ENCODE assay signal across 12 cellular contexts in genomic region chr15:57554063-57554820, GRCh38. TPM values are rescaled to one million over a fixed set of nuclear protein-coding genes. Genes with fewer than 3 reads are reported as not detected.
DNase-seq lines count a peak whose midpoint lies in the region; ATAC-seq and TF ChIP-seq lines count a peak whose summit lies in the region.
"Had no signal": no experiment of that assay in that cellular context is flagged by ENCODE, and none has a peak within 500 bp of the region (broad histone marks: within the 10 kb centered on the region; RNA-seq: fewer than 3 reads in every experiment).

No MANE protein-coding gene starts in this region.

- no peak overlapping the region for H3K9ac ChIP-seq in IMR-90 (ENCODE audit: low read depth, low read length)

- no peak for TF ChIP-seq POLR2A in IMR-90 (IDR thresholded peaks at IDR 0.05; ENCODE audit: low read depth, low read length)

- TF ChIP-seq CTCF in IMR-90 (conservative IDR thresholded peaks at IDR 0.05; ENCODE audit: low read depth, low read length) (no peak), RWPE2 (IDR thresholded peaks at IDR 0.05; ENCODE audit: poor library complexity, severe bottlenecking) (no peak), glutamatergic neuron (IDR thresholded peaks at IDR 0.05; ENCODE audit: partially characterized antibody, unreplicated experiment) (no peak), retinal pigment epithelial cell (conservative IDR thresholded peaks at IDR 0.05; ENCODE audit: low read depth, low read length) (no peak)
- TF ChIP-seq CTCF in CD8-positive, alpha-beta T cell (IDR thresholded peaks at IDR 0.05) = no peak

- peaks cover 5% of the 10 kb centered on the region for H3K27me3 Mint-ChIP-seq in glutamatergic neuron (ENCODE audit: unreplicated experiment)
- H3K27me3 Mint-ChIP-seq in CD8-positive, alpha-beta T cell (ENCODE audit: low read depth) = no peaks in the 10 kb centered on the region

- no peak overlapping the region for H2BK5ac ChIP-seq in IMR-90 (ENCODE audit: low read depth, low read length, poor library complexity, severe bottlenecking)

- WGBS in IMR-90 (ENCODE audit: extremely low coverage in 2 of 2, insufficient read length in 1 of 2), 2 experiments = no CpG with 5 or more reads among the region's 10 CpGs

- intact Hi-C loops in IMR-90 (cut with micrococcal nuclease) = no loop called here
- intact Hi-C loops in CD8-positive, alpha-beta T cell (cut with DNase I, micrococcal nuclease) = no loop called here

- H3K27ac Mint-ChIP-seq in glutamatergic neuron (ENCODE audit: unreplicated experiment) = peak overlapping the region; percentile 87
- H3K27ac Mint-ChIP-seq in CD8-positive, alpha-beta T cell = no peak overlapping the region

- no peak for ATAC-seq in IMR-90 (ENCODE audit: low read depth)
- ATAC-seq in RWPE2 (ENCODE audit: low read depth) = peak; percentile 74
- ATAC-seq in HG03280 (IDR thresholded peaks at IDR 0.05; ENCODE audit: unreplicated experiment) = no peak
- ATAC-seq in CD8-positive, alpha-beta T cell = no peak
- ATAC-seq: K562, left colon had no signal

- H3K56ac ChIP-seq in IMR-90 (ENCODE audit: extremely low read depth, insufficient read depth, low read length) = no peak overlapping the region

- peak overlapping the region; percentile 17 for H3K4me3 Mint-ChIP-seq in glutamatergic neuron (ENCODE audit: unreplicated experiment)
- no peak overlapping the region for H3K4me3 Mint-ChIP-seq in CD8-positive, alpha-beta T cell

- H3K27ac ChIP-seq in IMR-90 (ENCODE audit: insufficient read depth, low read length) = no peak overlapping the region
- peak overlapping the region; percentile 87 for H3K27ac ChIP-seq in RWPE2 (ENCODE audit: poor library complexity, severe bottlenecking)
- H3K27ac ChIP-seq in CD8-positive, alpha-beta T cell (ENCODE audit: low read depth, low read length) = no peak overlapping the region
- H3K27ac ChIP-seq: coronary artery had no signal

- H2BK20ac ChIP-seq in IMR-90 (ENCODE audit: low read depth, low read length) = no peak overlapping the region

- H3K4me1 ChIP-seq in IMR-90 (ENCODE audit: control insufficient read depth, insufficient read depth, low read length) (peaks cover 8% of the 10 kb centered on the region), RWPE2 (ENCODE audit: insufficient read depth, poor library complexity, severe bottlenecking) (peaks cover 39% of the 10 kb centered on the region)
- H3K4me1 ChIP-seq in CD8-positive, alpha-beta T cell (ENCODE audit: insufficient read depth, low read length) = no peaks in the 10 kb centered on the region

- dilution Hi-C loops in IMR-90 (cut with HindIII; ENCODE audit: low sequenced_read_pairs, unreplicated experiment) = no loop called here

- H3K36me3 Mint-ChIP-seq in glutamatergic neuron (ENCODE audit: unreplicated experiment) = peaks cover 4% of the 10 kb centered on the region
- no peaks in the 10 kb centered on the region for H3K36me3 Mint-ChIP-seq in CD8-positive, alpha-beta T cell

- DNase-seq in IMR-90 = no peak
- DNase-seq in RWPE2 (ENCODE audit: low spot score) = peak; percentile 84
- DNase-seq in glutamatergic neuron = peak; percentile 45
- DNase-seq in retinal pigment epithelial cell (ENCODE audit: low read depth) = peak; percentile 56
- no peak for DNase-seq in NCI-H2196 (lab: John Stamatoyannopoulos, UW; ENCODE audit: unreplicated experiment)
- DNase-seq in DMS114 treated with DMSO at 0.1 percent for 48 hours (lab: John Stamatoyannopoulos, UW; ENCODE audit: unreplicated experiment) = no peak
- DNase-seq in CD8-positive, alpha-beta T cell = no peak
- DNase-seq: activated CD8-positive, alpha-beta memory T cell treated with anti-CD3 and anti-CD28 coated beads for 24 hours; left colon had no signal

- H3K36me3 ChIP-seq in IMR-90 (ENCODE audit: control insufficient read depth, insufficient read depth, low read length) (no peaks in the 10 kb centered on the region), RWPE2 (ENCODE audit: low read depth) (no peaks in the 10 kb centered on the region)
- no peaks in the 10 kb centered on the region for H3K36me3 ChIP-seq in CD8-positive, alpha-beta T cell (ENCODE audit: insufficient read depth, low read length)

- CTCF ChIA-PET in IMR-90 (lab: Yijun Ruan, JAX) = interaction anchor here (1.0 to 1.1 kb wide), 2 partner anchors 12 to 207 kb away, joined by 3 read pairs; no protein-coding TSS in a partner anchor
- CTCF ChIA-PET in CD8-positive, alpha-beta T cell (lab: Charles Lee) = interaction anchor here (1.2 to 1.4 kb wide), 2 partner anchors 12 to 307 kb away, joined by 4 to 7 read pairs; no protein-coding TSS in a partner anchor

- H4K5ac ChIP-seq in IMR-90 (ENCODE audit: low read depth, low read length) = no peak overlapping the region

- H3K4me1 Mint-ChIP-seq in glutamatergic neuron (ENCODE audit: low read depth, unreplicated experiment) = peaks cover 40% of the 10 kb centered on the region
- H3K4me1 Mint-ChIP-seq in CD8-positive, alpha-beta T cell (ENCODE audit: low read depth) = no peaks in the 10 kb centered on the region

- no peak overlapping the region for H3K4me3 ChIP-seq in IMR-90 (ENCODE audit: insufficient read depth, low read depth, low read length)
- H3K4me3 ChIP-seq in RWPE2 (ENCODE audit: severe bottlenecking) = no peak overlapping the region
- no peak overlapping the region for H3K4me3 ChIP-seq in retinal pigment epithelial cell (ENCODE audit: low read length)
- H3K4me3 ChIP-seq in CD8-positive, alpha-beta T cell (ENCODE audit: low read depth, low read length) = no peak overlapping the region
- H3K4me3 ChIP-seq: coronary artery, K562 had no signal

- H2BK15ac ChIP-seq in IMR-90 (ENCODE audit: low read depth, low read length) = no peak overlapping the region

- peak overlapping the region; percentile 62 for H2AFZ ChIP-seq in IMR-90 (replicated peaks; ENCODE audit: low read length, poor library complexity)

- H2AK9ac ChIP-seq in IMR-90 (replicated peaks; ENCODE audit: low read depth, low read length, poor library complexity) = no peak overlapping the region

- peaks cover 2% of the 10 kb centered on the region for H3K9me3 Mint-ChIP-seq in glutamatergic neuron (ENCODE audit: unreplicated experiment)
- no peaks in the 10 kb centered on the region for H3K9me3 Mint-ChIP-seq in CD8-positive, alpha-beta T cell

- H3K27me3 ChIP-seq in IMR-90 (ENCODE audit: control insufficient read depth, insufficient read depth, low read length) = peaks cover 5% of the 10 kb centered on the region; the same call in 1 of the 2 replicates
- H3K27me3 ChIP-seq in RWPE2 (ENCODE audit: insufficient read depth, poor library complexity, severe bottlenecking) = no peaks in the 10 kb centered on the region
- H3K27me3 ChIP-seq in CD8-positive, alpha-beta T cell (ENCODE audit: insufficient read depth, low read length) = no peaks in the 10 kb centered on the region

- H3K18ac ChIP-seq in IMR-90 (ENCODE audit: low read depth, low read length) = no peak overlapping the region

- TF ChIP-seq RAD21 in IMR-90 (IDR thresholded peaks at IDR 0.05; ENCODE audit: low read length) = no peak

- no peak overlapping the region for H2BK120ac ChIP-seq in IMR-90 (ENCODE audit: low read depth, low read length)

- no peak overlapping the region for H3K14ac ChIP-seq in IMR-90 (replicated peaks; ENCODE audit: low read depth, low read length)

- no peak overlapping the region for H4K91ac ChIP-seq in IMR-90 (ENCODE audit: insufficient read depth, low read depth, low read length)

- no peaks in the 10 kb centered on the region for H3K79me1 ChIP-seq in IMR-90 (ENCODE audit: low read depth in 1 of 2, low read length in 2 of 2)

- H2AK5ac ChIP-seq in IMR-90 (ENCODE audit: low read depth, low read length) = no peak overlapping the region

- POLR2A ChIA-PET in IMR-90 (lab: Charles Lee; ENCODE audit: unreplicated experiment) = no interaction called here
- POLR2A ChIA-PET in CD8-positive, alpha-beta T cell (lab: Charles Lee) = no interaction called here

- no peak overlapping the region for H3K23ac ChIP-seq in IMR-90 (ENCODE audit: low read depth, low read length)

- BruUV-seq in IMR-90 (replicated peaks; lab: Mats Ljungman, UMichigan) = no TSS peak

- H3K4me2 ChIP-seq in IMR-90 (ENCODE audit: low read depth, low read length) = no peak overlapping the region

- no peaks in the 10 kb centered on the region; the same call in 1 of the 2 replicates for H3K9me3 ChIP-seq in IMR-90 (ENCODE audit: control insufficient read depth, insufficient read depth, low read length)
- no peaks in the 10 kb centered on the region for H3K9me3 ChIP-seq in RWPE2 (ENCODE audit: severe bottlenecking)
- no peaks in the 10 kb centered on the region for H3K9me3 ChIP-seq in CD8-positive, alpha-beta T cell (ENCODE audit: low read length)

- peaks cover 15% of the 10 kb centered on the region for H3K9me1 ChIP-seq in IMR-90 (ENCODE audit: insufficient read depth, low read length)

- no peaks in the 10 kb centered on the region for H4K20me1 ChIP-seq in IMR-90 (ENCODE audit: insufficient read depth, low read length)

- H3K4ac ChIP-seq in IMR-90 (ENCODE audit: low read depth, low read length) = no peak overlapping the region; the same call in 1 of the 2 replicates

- in situ Hi-C loops in IMR-90 (cut with MboI; ENCODE audit: low sequenced_read_pairs) = no loop called here

- H4K8ac ChIP-seq in IMR-90 (ENCODE audit: low read depth in 2 of 2, low read length in 2 of 2) = no peak overlapping the region

TF ChIP-seq in IMR-90, 13 proteins besides CTCF, POLR2A, EP300 and RAD21 (continues in another document):
- no peak for TF ChIP-seq CEBPB (IDR thresholded peaks at IDR 0.05; ENCODE audit: low read depth, low read length)
- no peak for TF ChIP-seq RCOR1 (IDR thresholded peaks at IDR 0.05; ENCODE audit: insufficient replicate concordance, low read length)
- TF ChIP-seq BHLHE40 (IDR thresholded peaks at IDR 0.05; ENCODE audit: low read depth, low read length) = no peak
- no peak for TF ChIP-seq RFX5 (IDR thresholded peaks at IDR 0.05; ENCODE audit: low read depth, low read length)
- TF ChIP-seq CHD1 (IDR thresholded peaks at IDR 0.05; ENCODE audit: low read depth, low read length) = no peak
- TF ChIP-seq MAZ (IDR thresholded peaks at IDR 0.05; ENCODE audit: borderline replicate concordance, low read depth, low read length) = no peak
- no peak for TF ChIP-seq SMC3 (IDR thresholded peaks at IDR 0.05; ENCODE audit: low read depth, low read length)

RNA-seq across cellular contexts. Expression of gene MYZAP, which starts 37.5 kb away (rescaled TPM):
- not detected in 2 replicates for total RNA-seq in IMR-90 (2012; rRNA removed)
- polyA plus RNA-seq in IMR-90 (2012; rRNA removed) = not detected in 2 replicates
- not detected in 2 replicates for polyA plus RNA-seq in IMR-90 (2012; cell fraction: cytosol; rRNA removed)
- not detected in 2 replicates for polyA plus RNA-seq in IMR-90 (2012; cell fraction: nucleus; rRNA removed; ENCODE audit: low replicate concordance)
- total RNA-seq in glutamatergic neuron (ENCODE audit: unreplicated experiment) = not detected
- total RNA-seq in CD8-positive, alpha-beta T cell = under 1 TPM in 1 of 2 experiments, not detected in 1; 0.31 TPM
- total RNA-seq: K562 had no signal

Comparison
In these comparisons a context has a peak if more than half of its experiments do, and no peak if none do; other contexts are left out.
1. DNase-seq: peak in RWPE2 (single experiment), glutamatergic neuron (single experiment) and retinal pigment epithelial cell (single experiment); none in IMR-90 (single experiment), NCI-H2196 (single experiment), DMS114 treated with DMSO at 0.1 percent for 48 hours (single experiment) and CD8-positive, alpha-beta T cell (0 of 7).